ENCODE assay signal across 8 cellular contexts in genomic region chr16:88784074-88784855, GRCh38. TPM values are rescaled to one million over a fixed set of nuclear protein-coding genes. Genes with fewer than 3 reads are reported as not detected.
DNase-seq lines count a peak whose midpoint lies in the region; ATAC-seq, FAIRE-seq and TF ChIP-seq lines count a peak whose summit lies in the region.

No MANE protein-coding gene starts in this region.

- H3K36me3 ChIP-seq in Caco-2 (ENCODE audit: control insufficient read depth, insufficient read depth, low read length) = no peaks in the 10 kb centered on the region
- H3K36me3 ChIP-seq in bronchial epithelial cell (ENCODE audit: control insufficient read depth, insufficient read depth, low read length) = peaks cover 3% of the 10 kb centered on the region
- H3K36me3 ChIP-seq in kidney (ENCODE audit: control insufficient read depth in 1 of 2, insufficient read depth in 2 of 2, low read length in 2 of 2) = no peaks in the 10 kb centered on the region

- POLR2A ChIA-PET in Caco-2 (lab: Charles Lee) = interaction anchor here (0.6 to 1.8 kb wide), 3 partner anchors 21 to 47 kb away, joined by 3 to 12 read pairs (median 11); no protein-coding TSS in a partner anchor

- intact Hi-C loops in Caco-2 (cut with micrococcal nuclease; ENCODE audit: unreplicated experiment) = no loop called here
- intact Hi-C loops in kidney (cut with DNase I) = loop anchor here (5.0 kb wide), 1 partner anchor 47 kb away; no protein-coding TSS in a partner anchor

- no peaks in the 10 kb centered on the region for H3K9me3 Mint-ChIP-seq in Caco-2 (ENCODE audit: unreplicated experiment)

- peak overlapping the region; percentile 93 for H3K4me3 ChIP-seq in Caco-2 (ENCODE audit: low read depth, low read length)
- peak overlapping the region; percentile 79 for H3K4me3 ChIP-seq in HFF-Myc (replicated peaks; ENCODE audit: low read depth, low read length)
- H3K4me3 ChIP-seq in bronchial epithelial cell (ENCODE audit: low read depth, low read length) = peak overlapping the region; percentile 47
- H3K4me3 ChIP-seq in kidney (ENCODE audit: low read length in 2 of 2) = peak overlapping the region; percentile 34 to 61

- DNase-seq in Caco-2 = peak; percentile 78 to 82
- DNase-seq in HFF-Myc (ENCODE audit: extremely low read depth, low read depth) = no peak
- peak; percentile 39 for DNase-seq in bronchial epithelial cell (ENCODE audit: low read depth)
- peak; percentile 93 for DNase-seq in kidney
- DNase-seq in stimulated activated CD4-positive, alpha-beta T cell treated with anti-CD3 and anti-CD28 coated beads, Interleukin-4, amount 100 ng/mL, for 1 hour = peak; percentile 62
- no peak for DNase-seq in NCI-H524 treated with DMSO at 0.1 percent for 48 hours (lab: John Stamatoyannopoulos, UW)

- TF ChIP-seq CTCF in Caco-2 (IDR thresholded peaks at IDR 0.05; ENCODE audit: insufficient read depth in 1 of 2, low read depth in 1 of 2, low read length in 1 of 2, severe bottlenecking in 1 of 2, unreplicated experiment in 1 of 2) (peak; percentile 65 to 75), HFF-Myc (IDR thresholded peaks at IDR 0.05; ENCODE audit: low read depth, low read length, missing control alignments) (peak; percentile 50), bronchial epithelial cell (IDR thresholded peaks at IDR 0.05; ENCODE audit: insufficient read depth, low read length, severe bottlenecking) (peak; percentile 62), kidney (IDR thresholded peaks at IDR 0.05; ENCODE audit: borderline replicate concordance, extremely low read depth, insufficient read depth) (peak; percentile 26)

- H3K9ac ChIP-seq in kidney (ENCODE audit: low read length in 2 of 2) = peak overlapping the region; percentile 10 to 71

- peaks cover 24% of the 10 kb centered on the region for H3K36me3 Mint-ChIP-seq in Caco-2 (ENCODE audit: insufficient read depth, unreplicated experiment)

- no peaks in the 10 kb centered on the region for H3K27me3 Mint-ChIP-seq in Caco-2 (ENCODE audit: insufficient read depth, unreplicated experiment)

- H3K4me1 ChIP-seq in Caco-2 (peaks cover 51% of the 10 kb centered on the region), kidney (ENCODE audit: control insufficient read depth in 1 of 2, insufficient read depth in 1 of 2, low read depth in 1 of 2, low read length in 2 of 2) (peaks cover 15 to 32% of the 10 kb centered on the region in 2 donors)

- no TSS peak for BruUV-seq in Caco-2 (replicated peaks; lab: Mats Ljungman, UMichigan)

- peak overlapping the region; percentile 88 to 89 for H3K27ac ChIP-seq in kidney (ENCODE audit: low read depth in 2 of 2, low read length in 2 of 2)

- H3K9me3 ChIP-seq in Caco-2 (no peaks in the 10 kb centered on the region), kidney (ENCODE audit: control insufficient read depth in 1 of 2, low read length in 2 of 2) (no peaks in the 10 kb centered on the region)

- H3K27me3 ChIP-seq in Caco-2 (replicated peaks; ENCODE audit: control insufficient read depth, insufficient read depth, low read length) (no peaks in the 10 kb centered on the region), bronchial epithelial cell (ENCODE audit: control insufficient read depth, insufficient read depth, low read length) (no peaks in the 10 kb centered on the region)

- FAIRE-seq in bronchial epithelial cell (lab: Jason Lieb, UNC) (no peak), kidney (lab: Jason Lieb, UNC) (no peak)

- H3K4me1 Mint-ChIP-seq in Caco-2 (ENCODE audit: low read depth, unreplicated experiment) = peaks cover 32% of the 10 kb centered on the region

- CTCF ChIA-PET in Caco-2 (lab: Charles Lee) = interaction anchor here (0.6 to 4.5 kb wide), 15 partner anchors 10 to 463 kb away, joined by 3 to 51 read pairs (median 4); partner anchors contain the start of gene APRT

- H3K4me3 Mint-ChIP-seq in Caco-2 (ENCODE audit: unreplicated experiment) = peak overlapping the region; percentile 69

- ATAC-seq in SK-N-SH treated with all-trans-retinoic acid at 6 μM for 48 hours = peak; percentile 64
- ATAC-seq in HG03432 (IDR thresholded peaks at IDR 0.05; ENCODE audit: unreplicated experiment) = no peak

- H3K27ac Mint-ChIP-seq in Caco-2 (ENCODE audit: unreplicated experiment) = peak overlapping the region; percentile 82

TF ChIP-seq in SK-N-SH treated with all-trans-retinoic acid at 6 μM for 48 hours, 23 proteins besides CTCF, POLR2A, EP300 and RAD21:
- TF ChIP-seq ZFP30 (CRISPR knock-in tag; IDR thresholded peaks at IDR 0.05) (no peak), ZNF8 (CRISPR knock-in tag; IDR thresholded peaks at IDR 0.05) (no peak), ZFP3 (CRISPR knock-in tag; IDR thresholded peaks at IDR 0.05) (no peak), PPARA (CRISPR knock-in tag; IDR thresholded peaks at IDR 0.05; ENCODE audit: borderline replicate concordance) (no peak), POU6F1 (CRISPR knock-in tag; IDR thresholded peaks at IDR 0.05; ENCODE audit: borderline replicate concordance, low read depth) (no peak), BACH2 (CRISPR knock-in tag; IDR thresholded peaks at IDR 0.05; ENCODE audit: borderline replicate concordance) (no peak), RARB (CRISPR knock-in tag; IDR thresholded peaks at IDR 0.05) (no peak)

RNA-seq across cellular contexts. Expression of gene PIEZO1, which starts 0.8 kb away (rescaled TPM):
- total RNA-seq in Caco-2 (2022) = 248 and 284 TPM in 2 replicates
- total RNA-seq in bronchial epithelial cell = 98.2 and 224 TPM in 2 replicates
- total RNA-seq in kidney = 124 TPM
- 103 TPM for polyA plus RNA-seq in kidney (ENCODE audit: insufficient read depth, low read depth, low replicate concordance)

RNA-seq across cellular contexts. Expression of gene CDT1, which starts 19.3 kb away (rescaled TPM):
- total RNA-seq in Caco-2 (2022) = 97.7 and 98.0 TPM in 2 replicates
- 0.26 TPM in 2 replicates for total RNA-seq in bronchial epithelial cell
- 1.5 TPM for total RNA-seq in kidney
- polyA plus RNA-seq in kidney (ENCODE audit: insufficient read depth, low read depth, low replicate concordance) = 0.56 TPM

RNA-seq across cellular contexts. Expression of gene APRT, which starts 27.5 kb away (rescaled TPM):
- 251 and 268 TPM in 2 replicates for total RNA-seq in Caco-2 (2022)
- total RNA-seq in bronchial epithelial cell = 153 and 154 TPM in 2 replicates
- total RNA-seq in kidney = 105 TPM
- polyA plus RNA-seq in kidney (ENCODE audit: insufficient read depth, low read depth, low replicate concordance) = 204 TPM

Comparison
In these comparisons a context has a peak if more than half of its experiments do, and no peak if none do; other contexts are left out.
1. DNase-seq: peak in Caco-2 (2 of 2), bronchial epithelial cell (single experiment), kidney (single experiment) and stimulated activated CD4-positive, alpha-beta T cell treated with anti-CD3 and anti-CD28 coated beads, Interleukin-4, amount 100 ng/mL, for 1 hour (single experiment); none in HFF-Myc (single experiment) and NCI-H524 treated with DMSO at 0.1 percent for 48 hours (single experiment).
2. RNA of gene CDT1, which starts 19.3 kb away (total RNA-seq): 97.7 to 98.0 TPM in Caco-2; 1.5 TPM in kidney (single experiment) and 0.26 TPM in bronchial epithelial cell; every median in the first group is over 10 times any median in the second.
3. Peak in every context shown above with its lines, with median percentiles within 50 percentile points of each other: H3K4me3 ChIP-seq and CTCF ChIP-seq.